Comparison of ENCODE assay signal across 9 cellular contexts in genomic region chr21:32096411-32096810, GRCh38.
DNase-seq lines count a peak whose midpoint lies in the region; ATAC-seq and TF ChIP-seq lines count a peak whose summit lies in the region.
"Had no signal": no experiment of that assay in that cellular context is flagged by ENCODE, and none has a peak within 500 bp of the region (broad histone marks: within the 10 kb centered on the region; RNA-seq: fewer than 3 reads in every experiment).

No MANE protein-coding gene starts in this region.

- DNase-seq in AG09319 (ENCODE audit: extremely low read depth, low read depth) (no peak), GM12864 (ENCODE audit: low read depth) (no peak), NCI-H69 (lab: John Stamatoyannopoulos, UW) (peak; percentile 69), fibroblast of the aortic adventitia (ENCODE audit: low read depth) (peak; percentile 4), HK-2 (ENCODE audit: unreplicated experiment) (no peak), DMS114 treated with DMSO at 0.1 percent for 48 hours (lab: John Stamatoyannopoulos, UW; ENCODE audit: unreplicated experiment) (no peak)
- DNase-seq: activated CD4-positive, alpha-beta T cell treated with anti-CD3 and anti-CD28 coated beads, Interleukin-2, amount 10 ng/mL, durations not matched to agents 7 days and 5 days had no signal

- no peak overlapping the region for H3K4me3 ChIP-seq in GM12864 (ENCODE audit: low read depth, low read length)
- no peak overlapping the region for H3K4me3 ChIP-seq in fibroblast of the aortic adventitia (ENCODE audit: low read depth, low read length)

- no peak for ATAC-seq in HG03342 (IDR thresholded peaks at IDR 0.05; ENCODE audit: unreplicated experiment)
- ATAC-seq in HG03095 (IDR thresholded peaks at IDR 0.05; ENCODE audit: unreplicated experiment), result no peak

- peak; percentile 42 for TF ChIP-seq CTCF in AG09319 (IDR thresholded peaks at IDR 0.05; ENCODE audit: low read depth, low read length)
- peak; percentile 43 for TF ChIP-seq CTCF in GM12864 (IDR thresholded peaks at IDR 0.05; ENCODE audit: low read depth, low read length, missing control alignments)
- peak; percentile 29 for TF ChIP-seq CTCF in fibroblast of the aortic adventitia (IDR thresholded peaks at IDR 0.05; ENCODE audit: insufficient read depth, low read length)

Comparison
In these comparisons a context has a peak if more than half of its experiments do, and no peak if none do; other contexts are left out.
1. DNase-seq: peak in NCI-H69 (single experiment) and fibroblast of the aortic adventitia (single experiment); none in AG09319 (single experiment), GM12864 (single experiment), HK-2 (single experiment) and DMS114 treated with DMSO at 0.1 percent for 48 hours (single experiment).
2. Peak in every context shown above with its lines, with median percentiles within 50 percentile points of each other: CTCF ChIP-seq.